Comparison of ENCODE assay signal across 1 cellular context in the genomic region with DNA sequence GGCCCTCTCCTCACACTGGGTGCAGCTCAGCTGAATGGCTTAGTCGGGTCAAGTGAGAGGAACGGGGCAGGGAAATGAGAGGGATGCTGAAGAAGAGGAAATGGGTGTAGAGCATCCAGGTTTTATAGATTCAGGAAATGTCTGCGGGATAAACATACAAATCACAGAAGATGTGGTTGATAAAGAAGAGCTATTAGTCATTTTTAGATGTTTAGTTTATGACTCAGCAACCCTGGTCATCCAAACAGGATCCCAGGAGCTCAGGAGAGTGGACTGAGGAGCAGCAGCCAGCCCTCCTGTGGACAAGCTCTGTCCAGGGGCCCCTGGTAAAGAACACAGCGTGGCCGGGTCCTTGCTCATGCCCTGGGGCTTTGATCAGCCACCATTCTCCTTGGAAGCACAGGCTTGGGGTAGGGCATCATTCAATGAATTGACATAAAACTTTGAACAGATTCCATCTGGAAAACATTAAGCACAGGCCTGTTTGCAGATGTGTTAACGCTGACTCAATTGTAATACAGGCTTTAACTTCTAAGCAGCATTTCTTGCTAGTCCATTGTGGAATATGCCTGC.
TF ChIP-seq lines count a peak whose summit lies in the region.

No MANE protein-coding gene starts in this region.

TF ChIP-seq in K562, 482 proteins besides CTCF, POLR2A, EP300 and RAD21 (continued from another document and continues in another):
- no peak for TF ChIP-seq ZBTB26 (CRISPR knock-in tag; IDR thresholded peaks at IDR 0.05)
- TF ChIP-seq TCF7L2 (IDR thresholded peaks at IDR 0.05; ENCODE audit: low read depth, low read length) = no peak
- TF ChIP-seq FOXP1 (CRISPR knock-in tag; IDR thresholded peaks at IDR 0.05) = no peak
- no peak for TF ChIP-seq TFE3 (CRISPR knock-in tag; IDR thresholded peaks at IDR 0.05)
- TF ChIP-seq CTBP1 (IDR thresholded peaks at IDR 0.05; ENCODE audit: borderline replicate concordance) = 0 out of 2 replicates have a peak, but pooled peaks have one; percentile 58
- TF ChIP-seq ESRRB (CRISPR knock-in tag; IDR thresholded peaks at IDR 0.05; ENCODE audit: borderline replicate concordance) = no peak
- no peak for TF ChIP-seq ZNF766 (CRISPR knock-in tag; conservative IDR thresholded peaks at IDR 0.05)
- TF ChIP-seq, protein P1, sequence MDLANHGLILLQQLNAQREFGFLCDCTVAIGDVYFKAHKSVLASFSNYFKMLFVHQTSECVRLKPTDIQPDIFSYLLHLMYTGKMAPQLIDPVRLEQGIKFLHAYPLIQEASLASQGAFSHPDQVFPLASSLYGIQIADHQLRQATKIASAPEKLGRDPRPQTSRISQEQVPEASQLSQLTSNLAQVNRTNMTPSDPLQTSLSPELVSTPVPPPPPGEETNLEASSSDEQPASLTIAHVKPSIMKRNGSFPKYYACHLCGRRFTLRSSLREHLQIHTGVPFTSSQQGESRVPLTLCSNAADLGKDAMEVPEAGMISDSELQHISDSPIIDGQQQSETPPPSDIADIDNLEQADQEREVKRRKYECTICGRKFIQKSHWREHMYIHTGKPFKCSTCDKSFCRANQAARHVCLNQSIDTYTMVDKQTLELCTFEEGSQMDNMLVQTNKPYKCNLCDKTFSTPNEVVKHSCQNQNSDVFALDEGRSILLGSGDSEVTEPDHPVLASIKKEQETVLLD (IDR thresholded peaks at IDR 0.05) = no peak
- TF ChIP-seq, protein P2, sequence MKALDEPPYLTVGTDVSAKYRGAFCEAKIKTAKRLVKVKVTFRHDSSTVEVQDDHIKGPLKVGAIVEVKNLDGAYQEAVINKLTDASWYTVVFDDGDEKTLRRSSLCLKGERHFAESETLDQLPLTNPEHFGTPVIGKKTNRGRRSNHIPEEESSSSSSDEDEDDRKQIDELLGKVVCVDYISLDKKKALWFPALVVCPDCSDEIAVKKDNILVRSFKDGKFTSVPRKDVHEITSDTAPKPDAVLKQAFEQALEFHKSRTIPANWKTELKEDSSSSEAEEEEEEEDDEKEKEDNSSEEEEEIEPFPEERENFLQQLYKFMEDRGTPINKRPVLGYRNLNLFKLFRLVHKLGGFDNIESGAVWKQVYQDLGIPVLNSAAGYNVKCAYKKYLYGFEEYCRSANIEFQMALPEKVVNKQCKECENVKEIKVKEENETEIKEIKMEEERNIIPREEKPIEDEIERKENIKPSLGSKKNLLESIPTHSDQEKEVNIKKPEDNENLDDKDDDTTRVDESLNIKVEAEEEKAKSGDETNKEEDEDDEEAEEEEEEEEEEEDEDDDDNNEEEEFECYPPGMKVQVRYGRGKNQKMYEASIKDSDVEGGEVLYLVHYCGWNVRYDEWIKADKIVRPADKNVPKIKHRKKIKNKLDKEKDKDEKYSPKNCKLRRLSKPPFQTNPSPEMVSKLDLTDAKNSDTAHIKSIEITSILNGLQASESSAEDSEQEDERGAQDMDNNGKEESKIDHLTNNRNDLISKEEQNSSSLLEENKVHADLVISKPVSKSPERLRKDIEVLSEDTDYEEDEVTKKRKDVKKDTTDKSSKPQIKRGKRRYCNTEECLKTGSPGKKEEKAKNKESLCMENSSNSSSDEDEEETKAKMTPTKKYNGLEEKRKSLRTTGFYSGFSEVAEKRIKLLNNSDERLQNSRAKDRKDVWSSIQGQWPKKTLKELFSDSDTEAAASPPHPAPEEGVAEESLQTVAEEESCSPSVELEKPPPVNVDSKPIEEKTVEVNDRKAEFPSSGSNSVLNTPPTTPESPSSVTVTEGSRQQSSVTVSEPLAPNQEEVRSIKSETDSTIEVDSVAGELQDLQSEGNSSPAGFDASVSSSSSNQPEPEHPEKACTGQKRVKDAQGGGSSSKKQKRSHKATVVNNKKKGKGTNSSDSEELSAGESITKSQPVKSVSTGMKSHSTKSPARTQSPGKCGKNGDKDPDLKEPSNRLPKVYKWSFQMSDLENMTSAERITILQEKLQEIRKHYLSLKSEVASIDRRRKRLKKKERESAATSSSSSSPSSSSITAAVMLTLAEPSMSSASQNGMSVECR (CRISPR knock-in tag; IDR thresholded peaks at IDR 0.05) = no peak
- peak; percentile 38; the same call in 1 of the 2 replicates for TF ChIP-seq C11orf30 (IDR thresholded peaks at IDR 0.05; ENCODE audit: low read depth)
- TF ChIP-seq ZNF583 (CRISPR knock-in tag; IDR thresholded peaks at IDR 0.05) = no peak
- TF ChIP-seq SNRNP70 (optimal IDR thresholded peaks at IDR 0.05; ENCODE audit: low read depth, low read length) = no peak
- TF ChIP-seq HNRNPUL1 (IDR thresholded peaks at IDR 0.05; ENCODE audit: low read length) = no peak
- no peak for TF ChIP-seq PBX2 (CRISPR knock-in tag; IDR thresholded peaks at IDR 0.05; ENCODE audit: low read depth)
- 0 out of 2 replicates have a peak, but pooled peaks have one; percentile 22 for TF ChIP-seq PBX2 (tag; conservative IDR thresholded peaks at IDR 0.05; ENCODE audit: low read depth)
- TF ChIP-seq MAFG (tag; conservative IDR thresholded peaks at IDR 0.05) = peak; percentile 61; the same call in 1 of the 2 replicates
- no peak for TF ChIP-seq CLOCK (CRISPR knock-in tag; IDR thresholded peaks at IDR 0.05; ENCODE audit: borderline replicate concordance)
- peak; percentile 39; the same call in 1 of the 2 replicates for TF ChIP-seq SMARCA4 (IDR thresholded peaks at IDR 0.05)
- no peak for TF ChIP-seq DDX20 (tag; IDR thresholded peaks at IDR 0.05; ENCODE audit: low read depth)
- peak; percentile 77; the same call in 1 of the 2 replicates for TF ChIP-seq JUN (IDR thresholded peaks at IDR 0.05; ENCODE audit: borderline replicate concordance, low read depth, low read length)
- TF ChIP-seq JUN (CRISPR knock-in tag; IDR thresholded peaks at IDR 0.05; ENCODE audit: borderline replicate concordance) = no peak
- peak; percentile 45 for TF ChIP-seq MEIS2 (IDR thresholded peaks at IDR 0.05; ENCODE audit: partially characterized antibody)
- no peak for TF ChIP-seq TEAD2 (tag; IDR thresholded peaks at IDR 0.05)
- TF ChIP-seq BCOR (IDR thresholded peaks at IDR 0.05) = no peak
- TF ChIP-seq ETV1 (tag; conservative IDR thresholded peaks at IDR 0.05; ENCODE audit: low read depth) = 0 out of 2 replicates have a peak, but pooled peaks have one; percentile 29
- no peak for TF ChIP-seq HNRNPL (IDR thresholded peaks at IDR 0.05; ENCODE audit: low read depth, low read length)
- TF ChIP-seq, protein P3, sequence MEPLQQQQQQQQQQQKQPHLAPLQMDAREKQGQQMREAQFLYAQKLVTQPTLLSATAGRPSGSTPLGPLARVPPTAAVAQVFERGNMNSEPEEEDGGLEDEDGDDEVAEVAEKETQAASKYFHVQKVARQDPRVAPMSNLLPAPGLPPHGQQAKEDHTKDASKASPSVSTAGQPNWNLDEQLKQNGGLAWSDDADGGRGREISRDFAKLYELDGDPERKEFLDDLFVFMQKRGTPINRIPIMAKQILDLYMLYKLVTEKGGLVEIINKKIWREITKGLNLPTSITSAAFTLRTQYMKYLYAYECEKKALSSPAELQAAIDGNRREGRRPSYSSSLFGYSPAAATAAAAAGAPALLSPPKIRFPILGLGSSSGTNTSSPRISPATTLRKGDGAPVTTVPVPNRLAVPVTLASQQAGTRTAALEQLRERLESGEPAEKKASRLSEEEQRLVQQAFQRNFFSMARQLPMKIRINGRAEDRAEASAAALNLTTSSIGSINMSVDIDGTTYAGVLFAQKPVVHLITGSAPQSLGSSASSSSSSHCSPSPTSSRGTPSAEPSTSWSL (CRISPR knock-in tag; IDR thresholded peaks at IDR 0.05; ENCODE audit: borderline replicate concordance) = no peak
- TF ChIP-seq NFE2 (IDR thresholded peaks at IDR 0.05; ENCODE audit: low read depth) = peak; percentile 58
- no peak for TF ChIP-seq ZNF507 (tag; conservative IDR thresholded peaks at IDR 0.05)
- TF ChIP-seq RCOR1 (IDR thresholded peaks at IDR 0.05; ENCODE audit: borderline replicate concordance in 1 of 2, low read depth in 2 of 2, low read length in 2 of 2) = peak in 1 of 2 experiments; percentile 87; a peak in 2 of 4 replicates
- no peak for TF ChIP-seq NONO (IDR thresholded peaks at IDR 0.05; ENCODE audit: low read depth in 2 of 2, low read length in 1 of 2)
- TF ChIP-seq ARID1B (IDR thresholded peaks at IDR 0.05) = peak; percentile 42; the same call in 1 of the 2 replicates
- TF ChIP-seq SREBF1 (IDR thresholded peaks at IDR 0.05; ENCODE audit: borderline replicate concordance, low read depth, low read length) = no peak
- TF ChIP-seq SRSF7 (optimal IDR thresholded peaks at IDR 0.05; ENCODE audit: low read depth, low read length) = no peak
- TF ChIP-seq NR2C2 (CRISPR knock-in tag; IDR thresholded peaks at IDR 0.05) = no peak
- no peak for TF ChIP-seq NR2C2 (tag; IDR thresholded peaks at IDR 0.05)
- TF ChIP-seq, protein P4, sequence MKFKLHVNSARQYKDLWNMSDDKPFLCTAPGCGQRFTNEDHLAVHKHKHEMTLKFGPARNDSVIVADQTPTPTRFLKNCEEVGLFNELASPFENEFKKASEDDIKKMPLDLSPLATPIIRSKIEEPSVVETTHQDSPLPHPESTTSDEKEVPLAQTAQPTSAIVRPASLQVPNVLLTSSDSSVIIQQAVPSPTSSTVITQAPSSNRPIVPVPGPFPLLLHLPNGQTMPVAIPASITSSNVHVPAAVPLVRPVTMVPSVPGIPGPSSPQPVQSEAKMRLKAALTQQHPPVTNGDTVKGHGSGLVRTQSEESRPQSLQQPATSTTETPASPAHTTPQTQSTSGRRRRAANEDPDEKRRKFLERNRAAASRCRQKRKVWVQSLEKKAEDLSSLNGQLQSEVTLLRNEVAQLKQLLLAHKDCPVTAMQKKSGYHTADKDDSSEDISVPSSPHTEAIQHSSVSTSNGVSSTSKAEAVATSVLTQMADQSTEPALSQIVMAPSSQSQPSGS (CRISPR knock-in tag; IDR thresholded peaks at IDR 0.05) = no peak
- TF ChIP-seq USF2 (CRISPR knock-in tag; IDR thresholded peaks at IDR 0.05) = no peak
- no peak for TF ChIP-seq KAT8 (IDR thresholded peaks at IDR 0.05; ENCODE audit: low read depth)
- TF ChIP-seq HDAC1 (IDR thresholded peaks at IDR 0.05) = 0 out of 4 replicates have a peak, but pooled peaks of 1 of the 2 experiments have one; percentile 46
